In the genomic region with DNA sequence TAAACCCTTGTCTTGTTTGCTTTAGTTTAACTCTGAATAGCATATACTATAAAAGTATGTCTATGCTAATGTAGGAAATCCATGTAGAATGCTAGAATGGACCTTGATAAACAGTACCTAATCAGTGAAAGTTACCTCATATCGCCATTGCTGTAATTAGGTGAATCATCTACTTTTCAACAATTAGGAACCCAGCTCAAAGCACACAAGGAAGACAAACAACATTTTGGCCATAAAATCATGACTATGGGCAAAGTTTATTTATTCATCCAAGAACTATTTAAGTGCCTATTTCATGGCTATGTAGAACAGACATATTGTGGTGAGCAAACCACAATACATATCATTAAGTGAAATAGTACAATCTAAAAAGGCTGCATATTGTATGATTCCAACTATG, we compare ENCODE assay signal across 20 cellular contexts.
DNase-seq lines count a peak whose midpoint lies in the region; ATAC-seq and TF ChIP-seq lines count a peak whose summit lies in the region.
"Had no signal": no experiment of that assay in that cellular context is flagged by ENCODE, and none has a peak within 500 bp of the region (broad histone marks: within the 10 kb centered on the region; RNA-seq: fewer than 3 reads in every experiment).

No MANE protein-coding gene starts in this region.

- ATAC-seq in HG02642 (IDR thresholded peaks at IDR 0.05; ENCODE audit: poor library complexity, unreplicated experiment) = no peak
- ATAC-seq in HG03442 (IDR thresholded peaks at IDR 0.05; ENCODE audit: unreplicated experiment) = no peak
- ATAC-seq: HepG2, Right ventricle myocardium inferior had no signal

- no peak overlapping the region for H3K4me3 ChIP-seq in astrocyte of the spinal cord (ENCODE audit: low read depth, low read length)
- H3K4me3 ChIP-seq: SJSA1 had no signal

- no peak for TF ChIP-seq CTCF in astrocyte of the spinal cord (IDR thresholded peaks at IDR 0.05; ENCODE audit: low read depth, low read length)

- DNase-seq in HT-29 (ENCODE audit: low spot score) = peak; percentile 7
- peak; percentile 88 for DNase-seq in NCI-H69 (lab: John Stamatoyannopoulos, UW)
- peak; percentile 46 for DNase-seq in astrocyte of the spinal cord (ENCODE audit: low read depth, low spot score)
- peak; percentile 85 for DNase-seq in renal cortical epithelial cell (ENCODE audit: low read depth)
- no peak for DNase-seq in activated effector memory CD4-positive, alpha-beta T cell treated with anti-CD3 and anti-CD28 coated beads, Interleukin-2, amount 50 U/mL, for 16 hours
- DNase-seq: CD4-positive, CD25-positive, alpha-beta regulatory T cell; DND-41; GOT3; KBM-7; NCI-H1092 treated with DMSO at 0.1 percent for 48 hours; NCI-H1436 treated with DMSO at 0.1 percent for 48 hours; NCI-H2029 treated with DMSO at 0.1 percent for 48 hours; NCI-H2171; NCI-H345; NCI-H524 had no signal

- in situ Hi-C loops in astrocyte of the spinal cord (cut with HindIII; ENCODE audit: low sequenced_read_pairs) = no loop called here
